8 cellular contexts compared by ENCODE assay signal in genomic region chr3:188507244-188507720, GRCh38.
A peak's percentile ranks its signal among the peaks of the same experiment; 100 is the strongest.
DNase-seq lines count a peak whose midpoint lies in the region; ATAC-seq and TF ChIP-seq lines count a peak whose summit lies in the region.

No MANE protein-coding gene starts in this region.

- peak overlapping the region in 3 of 8 donors; percentile 11 to 65 (median 36) for H3K27ac Mint-ChIP-seq in CD8-positive, alpha-beta memory T cell
- H3K27ac Mint-ChIP-seq in activated T-helper 1 cell treated with anti-CD3 and anti-CD28 coated beads, Interleukin-12 subunit alpha, Interleukin-12 subunit beta, Interleukin-2, Interleukin-4 antibody, amounts not matched to agents 30 ng/mL and 10 ng/mL and 1 ng/mL, durations not matched to agents 14 hours and 24 hours and 36 hours: no peak overlapping the region

- H3K27ac ChIP-seq in RWPE2 (ENCODE audit: poor library complexity, severe bottlenecking): no peak overlapping the region
- peak overlapping the region; percentile 60 for H3K27ac ChIP-seq in neutrophil
- H3K27ac ChIP-seq in CD8-positive, alpha-beta memory T cell (ENCODE audit: low read depth, low read length): no peak overlapping the region

- TF ChIP-seq CTCF in RWPE2 (IDR thresholded peaks at IDR 0.05; ENCODE audit: poor library complexity, severe bottlenecking) (no peak), fibroblast of pulmonary artery (IDR thresholded peaks at IDR 0.05; ENCODE audit: low read length, missing control alignments) (no peak), neutrophil (IDR thresholded peaks at IDR 0.05) (no peak)

- H3K27me3 Mint-ChIP-seq in CD8-positive, alpha-beta memory T cell: peaks cover 0 to 1% of the 10 kb centered on the region in 2 donors
- H3K27me3 Mint-ChIP-seq in activated T-helper 1 cell treated with anti-CD3 and anti-CD28 coated beads, Interleukin-12 subunit alpha, Interleukin-12 subunit beta, Interleukin-2, Interleukin-4 antibody, amounts not matched to agents 30 ng/mL and 10 ng/mL and 1 ng/mL, durations not matched to agents 14 hours and 24 hours and 36 hours (ENCODE audit: insufficient read depth): no peaks in the 10 kb centered on the region

- DNase-seq in COLO829 (ENCODE audit: low spot score) (peak; percentile 58), RWPE2 (ENCODE audit: low spot score) (no peak), fibroblast of pulmonary artery (ENCODE audit: low read depth) (peak; percentile 94)
- no peak for DNase-seq in CD8-positive, alpha-beta memory T cell
- no peak for DNase-seq in activated T-helper 1 cell treated with anti-CD3 and anti-CD28 coated beads, Interleukin-12 subunit alpha, Interleukin-12 subunit beta, Interleukin-2, Interleukin-4 antibody, amounts not matched to agents 30 ng/mL and 10 ng/mL and 1 ng/mL, durations not matched to agents 14 hours and 24 hours and 36 hours (ENCODE audit: low spot score)

- no peak overlapping the region for H3K4me3 ChIP-seq in RWPE2 (ENCODE audit: severe bottlenecking)
- no peak overlapping the region for H3K4me3 ChIP-seq in fibroblast of pulmonary artery (replicated peaks; ENCODE audit: low read depth, low read length)
- peak overlapping the region in 1 of 2 experiments; percentile 23 for H3K4me3 ChIP-seq in neutrophil (ENCODE audit: low read depth in 1 of 2, low read length in 1 of 2)
- H3K4me3 ChIP-seq in CD8-positive, alpha-beta memory T cell (ENCODE audit: low read length): no peak overlapping the region

- intact Hi-C loops in activated T-helper 1 cell treated with anti-CD3 and anti-CD28 coated beads, Interleukin-12 subunit alpha, Interleukin-12 subunit beta, Interleukin-2, Interleukin-4 antibody, amounts not matched to agents 30 ng/mL and 10 ng/mL and 1 ng/mL, durations not matched to agents 14 hours and 24 hours and 36 hours (cut with micrococcal nuclease): no loop called here

- H3K27me3 ChIP-seq in RWPE2 (ENCODE audit: insufficient read depth, poor library complexity, severe bottlenecking) (no peaks in the 10 kb centered on the region), neutrophil (no peaks in the 10 kb centered on the region)
- no peaks in the 10 kb centered on the region for H3K27me3 ChIP-seq in CD8-positive, alpha-beta memory T cell (ENCODE audit: insufficient read depth, low read length, poor library complexity, severe bottlenecking)

- POLR2A ChIA-PET in CD8-positive, alpha-beta memory T cell (lab: Charles Lee): no interaction called here

- H3K36me3 ChIP-seq in RWPE2 (ENCODE audit: low read depth): 0 out of 2 replicates have a peak, but pooled peaks cover 3% of the 10 kb centered on the region
- no peaks in the 10 kb centered on the region for H3K36me3 ChIP-seq in neutrophil
- H3K36me3 ChIP-seq in CD8-positive, alpha-beta memory T cell (ENCODE audit: insufficient read depth, low read length): peaks cover 4% of the 10 kb centered on the region

- CTCF ChIA-PET in CD8-positive, alpha-beta memory T cell (lab: Charles Lee): no interaction called here

- H3K4me3 Mint-ChIP-seq in CD8-positive, alpha-beta memory T cell: peak overlapping the region in 2 of 7 donors; percentile 6 to 20
- H3K4me3 Mint-ChIP-seq in activated T-helper 1 cell treated with anti-CD3 and anti-CD28 coated beads, Interleukin-12 subunit alpha, Interleukin-12 subunit beta, Interleukin-2, Interleukin-4 antibody, amounts not matched to agents 30 ng/mL and 10 ng/mL and 1 ng/mL, durations not matched to agents 14 hours and 24 hours and 36 hours: no peak overlapping the region

- peaks cover 5% of the 10 kb centered on the region for H3K4me1 ChIP-seq in RWPE2 (ENCODE audit: insufficient read depth, poor library complexity, severe bottlenecking)
- H3K4me1 ChIP-seq in neutrophil (ENCODE audit: control insufficient read depth in 1 of 2, insufficient read depth in 1 of 2, low read depth in 1 of 2, low read length in 1 of 2): peaks cover 17 to 23% of the 10 kb centered on the region in 2 experiments
- H3K4me1 ChIP-seq in CD8-positive, alpha-beta memory T cell (ENCODE audit: insufficient read depth, low read length): peaks cover 4% of the 10 kb centered on the region

- peaks cover 14 to 33% (median 30%) of the 10 kb centered on the region in 3 donors for H3K36me3 Mint-ChIP-seq in CD8-positive, alpha-beta memory T cell
- H3K36me3 Mint-ChIP-seq in activated T-helper 1 cell treated with anti-CD3 and anti-CD28 coated beads, Interleukin-12 subunit alpha, Interleukin-12 subunit beta, Interleukin-2, Interleukin-4 antibody, amounts not matched to agents 30 ng/mL and 10 ng/mL and 1 ng/mL, durations not matched to agents 14 hours and 24 hours and 36 hours (ENCODE audit: low read depth): peaks cover 26% of the 10 kb centered on the region

- H3K9me3 ChIP-seq in RWPE2 (ENCODE audit: severe bottlenecking) (peaks cover 4% of the 10 kb centered on the region), neutrophil (no peaks in the 10 kb centered on the region)
- no peaks in the 10 kb centered on the region for H3K9me3 ChIP-seq in CD8-positive, alpha-beta memory T cell (ENCODE audit: low read length)

- peaks cover 11 to 28% (median 24%) of the 10 kb centered on the region in 5 donors for H3K9me3 Mint-ChIP-seq in CD8-positive, alpha-beta memory T cell
- H3K9me3 Mint-ChIP-seq in activated T-helper 1 cell treated with anti-CD3 and anti-CD28 coated beads, Interleukin-12 subunit alpha, Interleukin-12 subunit beta, Interleukin-2, Interleukin-4 antibody, amounts not matched to agents 30 ng/mL and 10 ng/mL and 1 ng/mL, durations not matched to agents 14 hours and 24 hours and 36 hours: peaks cover 25% of the 10 kb centered on the region

- peak; percentile 49 for ATAC-seq in RWPE2 (ENCODE audit: low read depth)
- ATAC-seq in GM19455 (IDR thresholded peaks at IDR 0.05; ENCODE audit: unreplicated experiment): no peak
- ATAC-seq in GM19328 (IDR thresholded peaks at IDR 0.05; ENCODE audit: unreplicated experiment): no peak

- H3K4me1 Mint-ChIP-seq in CD8-positive, alpha-beta memory T cell: peaks cover 10 to 19% (median 17%) of the 10 kb centered on the region in 3 donors
- peaks cover 14% of the 10 kb centered on the region for H3K4me1 Mint-ChIP-seq in activated T-helper 1 cell treated with anti-CD3 and anti-CD28 coated beads, Interleukin-12 subunit alpha, Interleukin-12 subunit beta, Interleukin-2, Interleukin-4 antibody, amounts not matched to agents 30 ng/mL and 10 ng/mL and 1 ng/mL, durations not matched to agents 14 hours and 24 hours and 36 hours (ENCODE audit: low read depth)

Comparison
In these comparisons a context has a peak if more than half of its experiments do, and no peak if none do; other contexts are left out.
1. DNase-seq: peak in COLO829 (single experiment) and fibroblast of pulmonary artery (single experiment); none in RWPE2 (single experiment), CD8-positive, alpha-beta memory T cell (0 of 5) and activated T-helper 1 cell treated with anti-CD3 and anti-CD28 coated beads, Interleukin-12 subunit alpha, Interleukin-12 subunit beta, Interleukin-2, Interleukin-4 antibody, amounts not matched to agents 30 ng/mL and 10 ng/mL and 1 ng/mL, durations not matched to agents 14 hours and 24 hours and 36 hours (single experiment).